ENCODE assay signal across 10 cellular contexts in genomic region chr19:37304190-37304883, GRCh38.
A peak's percentile ranks its signal among the peaks of the same experiment; 100 is the strongest.
DNase-seq lines count a peak whose midpoint lies in the region; ATAC-seq and TF ChIP-seq lines count a peak whose summit lies in the region.
"Had no signal": no experiment of that assay in that cellular context is flagged by ENCODE, and none has a peak within 500 bp of the region (broad histone marks: within the 10 kb centered on the region; RNA-seq: fewer than 3 reads in every experiment).

No MANE protein-coding gene starts in this region.

- H3K4ac ChIP-seq in mesenchymal stem cell (ENCODE audit: low read depth in 1 of 2, low read length in 2 of 2) = no peak overlapping the region

- no peaks in the 10 kb centered on the region for H3K27me3 ChIP-seq in duodenal mucosa (ENCODE audit: control insufficient read depth in 1 of 2, insufficient read depth in 2 of 2, low read length in 2 of 2)
- H3K27me3 ChIP-seq in mesenchymal stem cell (ENCODE audit: control insufficient read depth in 1 of 2, insufficient read depth in 1 of 2, low read length in 2 of 2) = no peaks in the 10 kb centered on the region
- H3K27me3 ChIP-seq in thoracic aorta (replicated peaks; ENCODE audit: insufficient read depth) = no peaks in the 10 kb centered on the region
- no peaks in the 10 kb centered on the region for H3K27me3 ChIP-seq in foreskin keratinocyte
- H3K27me3 ChIP-seq: neutrophil had no signal

- no peak overlapping the region for H3K18ac ChIP-seq in mesenchymal stem cell (ENCODE audit: low read depth in 1 of 2, low read length in 2 of 2)

- H3K79me1 ChIP-seq in mesenchymal stem cell (replicated peaks; ENCODE audit: low read length, poor library complexity, severe bottlenecking) = no peaks in the 10 kb centered on the region

- no peak overlapping the region for H2AFZ ChIP-seq in mesenchymal stem cell (ENCODE audit: low read depth, low read length)

- no peak overlapping the region for H3K27ac ChIP-seq in duodenal mucosa (ENCODE audit: low read depth, low read length)
- no peak overlapping the region for H3K27ac ChIP-seq in mesenchymal stem cell (ENCODE audit: low read length, poor library complexity, severe bottlenecking)
- H3K27ac ChIP-seq in thoracic aorta = no peak overlapping the region
- no peak overlapping the region for H3K27ac ChIP-seq in foreskin keratinocyte
- H3K27ac ChIP-seq: neutrophil had no signal

- no peaks in the 10 kb centered on the region for H3K4me1 ChIP-seq in duodenal mucosa (ENCODE audit: control insufficient read depth in 1 of 2, insufficient read depth in 2 of 2, low read length in 2 of 2)
- peaks cover 2% of the 10 kb centered on the region for H3K4me1 ChIP-seq in mesenchymal stem cell (ENCODE audit: control insufficient read depth, insufficient read depth, low read depth, low read length)
- H3K4me1 ChIP-seq in thoracic aorta (ENCODE audit: control insufficient read depth in 1 of 2, low read depth in 2 of 2) = no peaks in the 10 kb centered on the region
- no peaks in the 10 kb centered on the region for H3K4me1 ChIP-seq in foreskin keratinocyte

- no peak overlapping the region for H2BK15ac ChIP-seq in mesenchymal stem cell (ENCODE audit: low read depth, poor library complexity, severe bottlenecking)

- no peak overlapping the region for H4K91ac ChIP-seq in mesenchymal stem cell (ENCODE audit: low read length)

- no peak overlapping the region for H3K23ac ChIP-seq in mesenchymal stem cell (ENCODE audit: low read length in 2 of 2)

- peaks cover 11 to 35% of the 10 kb centered on the region in 2 donors for H3K9me3 ChIP-seq in duodenal mucosa (ENCODE audit: control insufficient read depth in 1 of 2, low read length in 2 of 2)
- H3K9me3 ChIP-seq in mesenchymal stem cell (ENCODE audit: control insufficient read depth, low read length) = peaks cover 12% of the 10 kb centered on the region
- no peaks in the 10 kb centered on the region for H3K9me3 ChIP-seq in thoracic aorta

- no peak overlapping the region for H2BK120ac ChIP-seq in mesenchymal stem cell (ENCODE audit: low read depth, low read length)

- no peak overlapping the region for H4K8ac ChIP-seq in mesenchymal stem cell (ENCODE audit: low read length)

- TF ChIP-seq CTCF in thoracic aorta (IDR thresholded peaks at IDR 0.05) (no peak), foreskin keratinocyte (conservative IDR thresholded peaks at IDR 0.05) (no peak)

- no peaks in the 10 kb centered on the region for H3K36me3 ChIP-seq in duodenal mucosa (ENCODE audit: control insufficient read depth in 1 of 2, insufficient read depth in 2 of 2, low read length in 2 of 2)
- H3K36me3 ChIP-seq in mesenchymal stem cell (ENCODE audit: control insufficient read depth in 1 of 2, insufficient read depth in 2 of 2, low read depth in 1 of 2, low read length in 2 of 2) = no peaks in the 10 kb centered on the region
- H3K36me3 ChIP-seq in thoracic aorta = no peaks in the 10 kb centered on the region
- H3K36me3 ChIP-seq: neutrophil had no signal

- H2AK5ac ChIP-seq in mesenchymal stem cell (ENCODE audit: low read length, severe bottlenecking) = no peak overlapping the region

- no peak overlapping the region for H3K4me2 ChIP-seq in mesenchymal stem cell (ENCODE audit: low read length, poor library complexity, severe bottlenecking)

- DNase-seq in activated CD4-positive, alpha-beta T cell treated with anti-CD3 and anti-CD28 coated beads for 48 hours = peak; percentile 32
- no peak for DNase-seq in activated CD4-positive, alpha-beta T cell treated with anti-CD3 and anti-CD28 coated beads, Interleukin-2, amount 50 U/mL, for 48 hours
- DNase-seq in mesenchymal stem cell (no peak), thoracic aorta (ENCODE audit: low spot score) (no peak), RPMI8226 (no peak), foreskin keratinocyte (no peak)
- DNase-seq in activated naive CD4-positive, alpha-beta T cell (lab: John Stamatoyannopoulos, UW) = no peak
- DNase-seq: NCI-H526 treated with DMSO at 0.1 percent for 48 hours had no signal

- no peak overlapping the region for H2BK5ac ChIP-seq in mesenchymal stem cell (ENCODE audit: low read depth, low read length, poor library complexity, severe bottlenecking)

- H3K14ac ChIP-seq in mesenchymal stem cell (ENCODE audit: low read length in 2 of 2) = no peak overlapping the region

- no peak overlapping the region for H2BK12ac ChIP-seq in mesenchymal stem cell (ENCODE audit: low read length in 2 of 2)

- H3K9ac ChIP-seq in duodenal mucosa (ENCODE audit: low read depth in 1 of 2, low read length in 2 of 2) (no peak overlapping the region), mesenchymal stem cell (ENCODE audit: low read length) (peak overlapping the region; percentile 76)

- H3K4me3 ChIP-seq in duodenal mucosa (ENCODE audit: low read depth in 1 of 2, low read length in 2 of 2) (peak overlapping the region; percentile 29 to 40), mesenchymal stem cell (ENCODE audit: insufficient read depth in 1 of 2, low read depth in 1 of 2, low read length in 2 of 2) (peak overlapping the region in 1 of 2 experiments; percentile 58), thoracic aorta (peak overlapping the region; percentile 54)

- 72% methylated on average over 44 of the region's 44 CpGs for WGBS in mesenchymal stem cell

- ATAC-seq in thoracic aorta (ENCODE audit: insufficient number of reproducible peaks, low FRiP score, low read depth) (no peak), foreskin keratinocyte (no peak)
